In genomic region chr13:25114220-25114619, GRCh38 we compare ENCODE assay signal across 8 cellular contexts. TPM values are rescaled to one million over a fixed set of nuclear protein-coding genes. Genes with fewer than 3 reads are reported as not detected.
DNase-seq lines count a peak whose midpoint lies in the region; ATAC-seq and TF ChIP-seq lines count a peak whose summit lies in the region.

No MANE protein-coding gene starts in this region.

- H3K27me3 Mint-ChIP-seq in chondrocyte (ENCODE audit: low read depth): peaks cover 46% of the 10 kb centered on the region

- peak; percentile 89 for TF ChIP-seq CTCF in chondrocyte (IDR thresholded peaks at IDR 0.05)

- intact Hi-C loops in left colon (cut with DNase I, micrococcal nuclease): no loop called here

- no peaks in the 10 kb centered on the region for H3K36me3 Mint-ChIP-seq in chondrocyte (ENCODE audit: low read depth)

- H3K4me3 Mint-ChIP-seq in chondrocyte (ENCODE audit: unreplicated experiment): no peak overlapping the region

- no peaks in the 10 kb centered on the region for H3K9me3 Mint-ChIP-seq in chondrocyte (ENCODE audit: low read depth)

- peak; percentile 81 for DNase-seq in SIG-M5 treated with dmso at 0.1 percent for 504 hours (lab: John Stamatoyannopoulos, UW; ENCODE audit: unreplicated experiment)
- no peak for DNase-seq in SIG-M5 (lab: John Stamatoyannopoulos, UW)
- peak; percentile 70 for DNase-seq in NCI-H345 (lab: John Stamatoyannopoulos, UW)
- DNase-seq in activated CD4-positive, CD25-positive, alpha-beta regulatory T cell treated with anti-CD3 and anti-CD28 coated beads, Interleukin-2, amount 50 U/mL, for 16 hours (ENCODE audit: low read depth, low spot score): peak; percentile 21
- DNase-seq in chondrocyte (ENCODE audit: low spot score): no peak
- DNase-seq in left colon: peak; percentile 36 to 71
- DNase-seq in stimulated activated CD4-positive, alpha-beta T cell treated with anti-CD3 and anti-CD28 coated beads, Interleukin-4, amount 100 ng/mL, for 48 hours (ENCODE audit: low read depth in 2 of 2): peak; percentile 37 to 53

- ATAC-seq in HG03039 (IDR thresholded peaks at IDR 0.05; ENCODE audit: unreplicated experiment): peak; percentile 53
- ATAC-seq in left colon: peak; percentile 87

- H3K27ac Mint-ChIP-seq in chondrocyte (ENCODE audit: unreplicated experiment): no peak overlapping the region

- H3K4me1 Mint-ChIP-seq in chondrocyte (ENCODE audit: low read depth): no peaks in the 10 kb centered on the region

RNA-seq across cellular contexts. Expression of gene PABPC3, which starts 18.3 kb away (rescaled TPM):
- total RNA-seq in chondrocyte: 0.12 to 0.22 TPM (median 0.18 TPM) in 3 replicates
- under 1 TPM; 0.28 to 0.34 TPM for total RNA-seq in left colon

RNA-seq across cellular contexts. Expression of gene AMER2, which starts 57.9 kb away (rescaled TPM):
- total RNA-seq in chondrocyte (not detected in 3 replicates), left colon (under 1 TPM in 1 of 2 donors, not detected in 1; 0.08 TPM)

Comparison
In these comparisons a context has a peak if more than half of its experiments do, and no peak if none do; other contexts are left out.
1. DNase-seq: peak in SIG-M5 treated with dmso at 0.1 percent for 504 hours (single experiment), NCI-H345 (single experiment), activated CD4-positive, CD25-positive, alpha-beta regulatory T cell treated with anti-CD3 and anti-CD28 coated beads, Interleukin-2, amount 50 U/mL, for 16 hours (single experiment), left colon (2 of 2) and stimulated activated CD4-positive, alpha-beta T cell treated with anti-CD3 and anti-CD28 coated beads, Interleukin-4, amount 100 ng/mL, for 48 hours (2 of 2); none in SIG-M5 (single experiment) and chondrocyte (single experiment).